1 cellular context compared by ENCODE assay signal in genomic region chr2:199136681-199137080, GRCh38.
TF ChIP-seq lines count a peak whose summit lies in the region.

No MANE protein-coding gene starts in this region.

TF ChIP-seq in WTC11, 78 proteins besides CTCF, POLR2A, EP300 and RAD21 (continued from another document):
- no peak for TF ChIP-seq USF2 (CRISPR knock-in tag; IDR thresholded peaks at IDR 0.05)
- TF ChIP-seq CDX4 (CRISPR knock-in tag; IDR thresholded peaks at IDR 0.05; ENCODE audit: borderline replicate concordance), result no peak
- no peak for TF ChIP-seq E2F1 (CRISPR knock-in tag; IDR thresholded peaks at IDR 0.05)
- no peak for TF ChIP-seq FOXP1 (CRISPR knock-in tag; IDR thresholded peaks at IDR 0.05; ENCODE audit: borderline replicate concordance)
